ENCODE assay signal across 26 cellular contexts in genomic region chr20:50605136-50605535, GRCh38.
"Had no signal": no experiment of that assay in that cellular context is flagged by ENCODE, and none has a peak within 500 bp of the region (broad histone marks: within the 10 kb centered on the region; RNA-seq: fewer than 3 reads in every experiment).

No MANE protein-coding gene starts in this region.

- ATAC-seq: natural killer cell; pancreas; right cardiac atrium; right lobe of liver; stimulated activated effector memory CD8-positive, alpha-beta T cell treated with anti-CD3 and anti-CD28 coated beads, Interleukin-12 subunit alpha, Interleukin-12 subunit beta, amount 100 ng/mL, for 72 hours; stimulated activated naive B cell treated with anti-CD40 and anti-IgM and Interleukin-4, amounts not matched to agents 10 μg/mL and 1 μg/mL and 100 μg/mL, for 72 hours had no signal

- H3K9me3 ChIP-seq: pancreas, prostate gland, right lobe of liver, sigmoid colon, stomach, thoracic aorta, thyroid gland, tibial nerve, upper lobe of left lung, vagina had no signal

- H3K27ac Mint-ChIP-seq: natural killer cell; nephron; neural progenitor cell; stimulated activated effector memory CD8-positive, alpha-beta T cell treated with anti-CD3 and anti-CD28 coated beads, Interleukin-12 subunit alpha, Interleukin-12 subunit beta, amount 100 ng/mL, for 72 hours; stimulated activated naive B cell treated with anti-CD40 and anti-IgM and Interleukin-4, amounts not matched to agents 10 μg/mL and 1 μg/mL and 100 μg/mL, for 72 hours; stimulated activated naive CD8-positive, alpha-beta T cell treated with anti-CD3 and anti-CD28 coated beads, Interleukin-15, Interleukin-2, amounts not matched to agents 100 ng/mL and 50 ng/mL, for 24 hours had no signal

- H3K4me1 ChIP-seq: neural progenitor cell, pancreas, prostate gland, right lobe of liver, sigmoid colon, stomach, thyroid gland, upper lobe of left lung, vagina had no signal

- H3K36me3 Mint-ChIP-seq: natural killer cell; neural progenitor cell; stimulated activated effector memory CD8-positive, alpha-beta T cell treated with anti-CD3 and anti-CD28 coated beads, Interleukin-12 subunit alpha, Interleukin-12 subunit beta, amount 100 ng/mL, for 72 hours; stimulated activated naive B cell treated with anti-CD40 and anti-IgM and Interleukin-4, amounts not matched to agents 10 μg/mL and 1 μg/mL and 100 μg/mL, for 72 hours had no signal

- H3K4me1 Mint-ChIP-seq: natural killer cell; nephron; neural progenitor cell; stimulated activated effector memory CD8-positive, alpha-beta T cell treated with anti-CD3 and anti-CD28 coated beads, Interleukin-12 subunit alpha, Interleukin-12 subunit beta, amount 100 ng/mL, for 72 hours; stimulated activated naive B cell treated with anti-CD40 and anti-IgM and Interleukin-4, amounts not matched to agents 10 μg/mL and 1 μg/mL and 100 μg/mL, for 72 hours had no signal

- H3K27ac ChIP-seq: neural progenitor cell, pancreas, prostate gland, right lobe of liver, sigmoid colon, stomach, thoracic aorta, thyroid gland, tibial nerve, upper lobe of left lung, vagina had no signal

- H3K4me3 Mint-ChIP-seq: natural killer cell; nephron; neural progenitor cell; stimulated activated effector memory CD8-positive, alpha-beta T cell treated with anti-CD3 and anti-CD28 coated beads, Interleukin-12 subunit alpha, Interleukin-12 subunit beta, amount 100 ng/mL, for 72 hours; stimulated activated naive B cell treated with anti-CD40 and anti-IgM and Interleukin-4, amounts not matched to agents 10 μg/mL and 1 μg/mL and 100 μg/mL, for 72 hours; stimulated activated naive CD8-positive, alpha-beta T cell treated with anti-CD3 and anti-CD28 coated beads, Interleukin-15, Interleukin-2, amounts not matched to agents 100 ng/mL and 50 ng/mL, for 24 hours had no signal

- DNase-seq: natural killer cell; occipital lobe; right lobe of liver; sigmoid colon; small intestine; stimulated activated CD4-positive, alpha-beta T cell treated with anti-CD3 and anti-CD28 coated beads, Interleukin-15, amount 100 ng/mL, for 24 hours; stimulated activated CD4-positive, alpha-beta T cell treated with anti-CD3 and anti-CD28 coated beads, Interleukin-2, amount 100 ng/mL, for 24 hours; stimulated activated CD4-positive, alpha-beta T cell treated with anti-CD3 and anti-CD28 coated beads, Interleukin-2, amount 100 ng/mL, for 48 hours; stimulated activated CD4-positive, alpha-beta T cell treated with anti-CD3 and anti-CD28 coated beads, Interleukin-4, amount 100 ng/mL, for 24 hours; stimulated activated naive B cell treated with anti-CD40 and anti-IgM and Interleukin-4, amounts not matched to agents 10 μg/mL and 1 μg/mL and 100 μg/mL, for 72 hours; stimulated activated naive CD4-positive, alpha-beta T cell treated with Interleukin-2 at 50 U/mL for 16 hours; stomach; thyroid gland; trophoblast cell; upper lobe of left lung had no signal

- H3K27me3 ChIP-seq: neural progenitor cell, pancreas, right lobe of liver, thyroid gland, upper lobe of left lung, vagina had no signal

- FAIRE-seq: pancreas, small intestine, urothelium cell line had no signal

- H3K4me3 ChIP-seq: neural progenitor cell, pancreas, prostate gland, right lobe of liver, sigmoid colon, stomach, thoracic aorta, thyroid gland, tibial nerve, upper lobe of left lung, vagina had no signal

- H3K36me3 ChIP-seq: neural progenitor cell, pancreas, prostate gland, right lobe of liver, thoracic aorta, thyroid gland had no signal

- H3K9me3 Mint-ChIP-seq: natural killer cell; nephron; neural progenitor cell; stimulated activated effector memory CD8-positive, alpha-beta T cell treated with anti-CD3 and anti-CD28 coated beads, Interleukin-12 subunit alpha, Interleukin-12 subunit beta, amount 100 ng/mL, for 72 hours; stimulated activated naive B cell treated with anti-CD40 and anti-IgM and Interleukin-4, amounts not matched to agents 10 μg/mL and 1 μg/mL and 100 μg/mL, for 72 hours; stimulated activated naive CD8-positive, alpha-beta T cell treated with anti-CD3 and anti-CD28 coated beads, Interleukin-15, Interleukin-2, amounts not matched to agents 100 ng/mL and 50 ng/mL, for 24 hours had no signal

- H3K4me2 ChIP-seq: neural progenitor cell had no signal

- H2AFZ ChIP-seq: neural progenitor cell had no signal
